18 cellular contexts compared by ENCODE assay signal in genomic region chr1:58855351-58856165, GRCh38.
DNase-seq lines count a peak whose midpoint lies in the region; ATAC-seq, FAIRE-seq and TF ChIP-seq lines count a peak whose summit lies in the region.
"Had no signal": no experiment of that assay in that cellular context is flagged by ENCODE, and none has a peak within 500 bp of the region (broad histone marks: within the 10 kb centered on the region; RNA-seq: fewer than 3 reads in every experiment).

No MANE protein-coding gene starts in this region.

- intact Hi-C loops in activated T-helper 1 cell treated with anti-CD3 and anti-CD28 coated beads, Interleukin-12 subunit alpha, Interleukin-12 subunit beta, Interleukin-2, Interleukin-4 antibody, amounts not matched to agents 30 ng/mL and 10 ng/mL and 1 ng/mL, durations not matched to agents 14 hours and 24 hours and 36 hours (cut with micrococcal nuclease) = loop anchor here (2.0 to 5.0 kb wide), 3 partner anchors 47 to 287 kb away; no protein-coding TSS in a partner anchor
- intact Hi-C loops in kidney (cut with DNase I) = no loop called here
- intact Hi-C loops in activated naive CD4-positive, alpha-beta T cell treated with anti-CD3 and anti-CD28 coated beads for 36 hours (cut with micrococcal nuclease) = no loop called here

- FAIRE-seq in kidney (lab: Jason Lieb, UNC) (no peak), HTR-8/SVneo (lab: Jason Lieb, UNC) (no peak)
- FAIRE-seq: frontal cortex had no signal

- peaks cover 27% of the 10 kb centered on the region for H3K4me1 ChIP-seq in CD4-positive, CD25-positive, alpha-beta regulatory T cell (ENCODE audit: control insufficient read depth, insufficient read depth, low read length, poor library complexity, severe bottlenecking)
- peaks cover 0 to 5% of the 10 kb centered on the region in 2 donors for H3K4me1 ChIP-seq in kidney (ENCODE audit: control insufficient read depth in 1 of 2, insufficient read depth in 1 of 2, low read depth in 1 of 2, low read length in 2 of 2)

- TF ChIP-seq CTCF in fibroblast of pulmonary artery (IDR thresholded peaks at IDR 0.05; ENCODE audit: low read length, missing control alignments) (no peak), nephron (IDR thresholded peaks at IDR 0.05; ENCODE audit: unreplicated experiment in 3 of 3) (no peak), kidney (IDR thresholded peaks at IDR 0.05; ENCODE audit: borderline replicate concordance, extremely low read depth, insufficient read depth) (no peak)

- peaks cover 19 to 48% (median 22%) of the 10 kb centered on the region in 4 donors for H3K4me1 Mint-ChIP-seq in CD4-positive, CD25-positive, alpha-beta regulatory T cell
- H3K4me1 Mint-ChIP-seq in activated T-helper 1 cell treated with anti-CD3 and anti-CD28 coated beads, Interleukin-12 subunit alpha, Interleukin-12 subunit beta, Interleukin-2, Interleukin-4 antibody, amounts not matched to agents 30 ng/mL and 10 ng/mL and 1 ng/mL, durations not matched to agents 14 hours and 24 hours and 36 hours (ENCODE audit: low read depth) = peaks cover 66% of the 10 kb centered on the region
- peaks cover 30% of the 10 kb centered on the region for H3K4me1 Mint-ChIP-seq in nephron
- H3K4me1 Mint-ChIP-seq in activated naive CD4-positive, alpha-beta T cell treated with anti-CD3 and anti-CD28 coated beads for 36 hours (ENCODE audit: low read depth) = peaks cover 40% of the 10 kb centered on the region

- no peaks in the 10 kb centered on the region for H3K36me3 Mint-ChIP-seq in CD4-positive, CD25-positive, alpha-beta regulatory T cell
- H3K36me3 Mint-ChIP-seq in activated T-helper 1 cell treated with anti-CD3 and anti-CD28 coated beads, Interleukin-12 subunit alpha, Interleukin-12 subunit beta, Interleukin-2, Interleukin-4 antibody, amounts not matched to agents 30 ng/mL and 10 ng/mL and 1 ng/mL, durations not matched to agents 14 hours and 24 hours and 36 hours (ENCODE audit: low read depth) = peaks cover 1% of the 10 kb centered on the region
- H3K36me3 Mint-ChIP-seq in nephron (ENCODE audit: low read depth) = no peaks in the 10 kb centered on the region
- H3K36me3 Mint-ChIP-seq in activated naive CD4-positive, alpha-beta T cell treated with anti-CD3 and anti-CD28 coated beads for 36 hours (ENCODE audit: low read depth) = no peaks in the 10 kb centered on the region

- H3K9me3 Mint-ChIP-seq in CD4-positive, CD25-positive, alpha-beta regulatory T cell = no peaks in the 10 kb centered on the region
- no peaks in the 10 kb centered on the region for H3K9me3 Mint-ChIP-seq in activated T-helper 1 cell treated with anti-CD3 and anti-CD28 coated beads, Interleukin-12 subunit alpha, Interleukin-12 subunit beta, Interleukin-2, Interleukin-4 antibody, amounts not matched to agents 30 ng/mL and 10 ng/mL and 1 ng/mL, durations not matched to agents 14 hours and 24 hours and 36 hours
- no peaks in the 10 kb centered on the region for H3K9me3 Mint-ChIP-seq in nephron
- H3K9me3 Mint-ChIP-seq in activated naive CD4-positive, alpha-beta T cell treated with anti-CD3 and anti-CD28 coated beads for 36 hours = no peaks in the 10 kb centered on the region
- H3K9me3 Mint-ChIP-seq: immature natural killer cell; stimulated activated naive CD8-positive, alpha-beta T cell treated with anti-CD3 and anti-CD28 coated beads, Interleukin-15, Interleukin-2, amounts not matched to agents 100 ng/mL and 50 ng/mL, for 24 hours had no signal

- ATAC-seq in CD4-positive, CD25-positive, alpha-beta regulatory T cell (ENCODE audit: low read depth in 2 of 2) = no peak
- ATAC-seq: HCT116 had no signal

- no peaks in the 10 kb centered on the region for H3K9me3 ChIP-seq in CD4-positive, CD25-positive, alpha-beta regulatory T cell (ENCODE audit: control insufficient read depth in 2 of 2, low read length in 2 of 2)
- no peaks in the 10 kb centered on the region for H3K9me3 ChIP-seq in kidney (ENCODE audit: control insufficient read depth in 1 of 2, low read length in 2 of 2)

- DNase-seq in CD4-positive, CD25-positive, alpha-beta regulatory T cell = no peak
- DNase-seq in activated T-helper 1 cell treated with anti-CD3 and anti-CD28 coated beads, Interleukin-12 subunit alpha, Interleukin-12 subunit beta, Interleukin-2, Interleukin-4 antibody, amounts not matched to agents 30 ng/mL and 10 ng/mL and 1 ng/mL, durations not matched to agents 14 hours and 24 hours and 36 hours (ENCODE audit: low spot score) = no peak
- DNase-seq in fibroblast of pulmonary artery (ENCODE audit: low read depth) (peak; percentile 90), kidney (no peak), HTR-8/SVneo (ENCODE audit: insufficient read length, low spot score) (no peak), NOMO-1 treated with DMSO at 0.1 percent for 48 hours (lab: John Stamatoyannopoulos, UW; ENCODE audit: unreplicated experiment) (no peak)
- no peak for DNase-seq in activated naive CD4-positive, alpha-beta T cell treated with anti-CD3 and anti-CD28 coated beads for 36 hours
- DNase-seq: activated CD4-positive, CD25-positive, alpha-beta regulatory T cell treated with anti-CD3 and anti-CD28 coated beads, Interleukin-2, amount 50 U/mL, for 72 hours; effector CD8-positive, alpha-beta T cell; immature natural killer cell; NCI-H1105; SHP77 treated with DMSO at 0.1 percent for 48 hours; T-helper 9 cell had no signal

- no peak overlapping the region for H3K4me3 Mint-ChIP-seq in CD4-positive, CD25-positive, alpha-beta regulatory T cell
- H3K4me3 Mint-ChIP-seq in activated T-helper 1 cell treated with anti-CD3 and anti-CD28 coated beads, Interleukin-12 subunit alpha, Interleukin-12 subunit beta, Interleukin-2, Interleukin-4 antibody, amounts not matched to agents 30 ng/mL and 10 ng/mL and 1 ng/mL, durations not matched to agents 14 hours and 24 hours and 36 hours = no peak overlapping the region
- H3K4me3 Mint-ChIP-seq in nephron = no peak overlapping the region
- no peak overlapping the region for H3K4me3 Mint-ChIP-seq in activated naive CD4-positive, alpha-beta T cell treated with anti-CD3 and anti-CD28 coated beads for 36 hours
- H3K4me3 Mint-ChIP-seq: immature natural killer cell; stimulated activated naive CD8-positive, alpha-beta T cell treated with anti-CD3 and anti-CD28 coated beads, Interleukin-15, Interleukin-2, amounts not matched to agents 100 ng/mL and 50 ng/mL, for 24 hours had no signal

- H3K27ac Mint-ChIP-seq in CD4-positive, CD25-positive, alpha-beta regulatory T cell = peak overlapping the region in 2 of 3 donors; percentile 63 to 91
- peak overlapping the region; percentile 2 for H3K27ac Mint-ChIP-seq in activated T-helper 1 cell treated with anti-CD3 and anti-CD28 coated beads, Interleukin-12 subunit alpha, Interleukin-12 subunit beta, Interleukin-2, Interleukin-4 antibody, amounts not matched to agents 30 ng/mL and 10 ng/mL and 1 ng/mL, durations not matched to agents 14 hours and 24 hours and 36 hours
- peak overlapping the region in 2 of 3 experiments; percentile 9 to 60 for H3K27ac Mint-ChIP-seq in nephron
- H3K27ac Mint-ChIP-seq in activated naive CD4-positive, alpha-beta T cell treated with anti-CD3 and anti-CD28 coated beads for 36 hours = no peak overlapping the region
- H3K27ac Mint-ChIP-seq: stimulated activated naive CD8-positive, alpha-beta T cell treated with anti-CD3 and anti-CD28 coated beads, Interleukin-15, Interleukin-2, amounts not matched to agents 100 ng/mL and 50 ng/mL, for 24 hours had no signal

- CTCF ChIA-PET in activated naive CD4-positive, alpha-beta T cell treated with anti-CD3 and anti-CD28 coated beads for 36 hours (lab: Charles Lee) = no interaction called here

- H3K27me3 Mint-ChIP-seq in CD4-positive, CD25-positive, alpha-beta regulatory T cell = no peaks in the 10 kb centered on the region
- no peaks in the 10 kb centered on the region for H3K27me3 Mint-ChIP-seq in activated T-helper 1 cell treated with anti-CD3 and anti-CD28 coated beads, Interleukin-12 subunit alpha, Interleukin-12 subunit beta, Interleukin-2, Interleukin-4 antibody, amounts not matched to agents 30 ng/mL and 10 ng/mL and 1 ng/mL, durations not matched to agents 14 hours and 24 hours and 36 hours (ENCODE audit: insufficient read depth)
- H3K27me3 Mint-ChIP-seq in nephron (ENCODE audit: low read depth) = no peaks in the 10 kb centered on the region
- H3K27me3 Mint-ChIP-seq in activated naive CD4-positive, alpha-beta T cell treated with anti-CD3 and anti-CD28 coated beads for 36 hours (ENCODE audit: low read depth) = no peaks in the 10 kb centered on the region
- H3K27me3 Mint-ChIP-seq: stimulated activated naive CD8-positive, alpha-beta T cell treated with anti-CD3 and anti-CD28 coated beads, Interleukin-15, Interleukin-2, amounts not matched to agents 100 ng/mL and 50 ng/mL, for 24 hours had no signal

- no peak overlapping the region for H3K27ac ChIP-seq in CD4-positive, CD25-positive, alpha-beta regulatory T cell (ENCODE audit: insufficient read depth, low read length, poor library complexity, severe bottlenecking)
- no peak overlapping the region for H3K27ac ChIP-seq in kidney (ENCODE audit: low read depth in 2 of 2, low read length in 2 of 2)
- H3K27ac ChIP-seq: parathyroid adenoma had no signal

- H3K27me3 ChIP-seq in CD4-positive, CD25-positive, alpha-beta regulatory T cell (ENCODE audit: control insufficient read depth, insufficient read depth, low read length) = no peaks in the 10 kb centered on the region

- no peak overlapping the region for H3K9ac ChIP-seq in kidney (ENCODE audit: low read length in 2 of 2)
- H3K9ac ChIP-seq: parathyroid adenoma had no signal

- no peak overlapping the region for H3K4me3 ChIP-seq in CD4-positive, CD25-positive, alpha-beta regulatory T cell (ENCODE audit: low read depth, low read length)
- no peak overlapping the region for H3K4me3 ChIP-seq in fibroblast of pulmonary artery (replicated peaks; ENCODE audit: low read depth, low read length)
- H3K4me3 ChIP-seq in kidney (ENCODE audit: low read length in 2 of 2) = no peak overlapping the region

- no peaks in the 10 kb centered on the region for H3K36me3 ChIP-seq in CD4-positive, CD25-positive, alpha-beta regulatory T cell (ENCODE audit: control insufficient read depth, insufficient read depth, low read length)
- no peaks in the 10 kb centered on the region for H3K36me3 ChIP-seq in kidney (ENCODE audit: control insufficient read depth in 1 of 2, insufficient read depth in 2 of 2, low read length in 2 of 2)
